In genomic region chr16:89190150-89190958, GRCh38 we compare ENCODE assay signal across 1 cellular context.
TF ChIP-seq lines count a peak whose summit lies in the region.

No MANE protein-coding gene starts in this region.

TF ChIP-seq in HepG2, 621 proteins besides CTCF, POLR2A, EP300 and RAD21 (continued from another document and continues in another):
- TF ChIP-seq, protein P1, sequence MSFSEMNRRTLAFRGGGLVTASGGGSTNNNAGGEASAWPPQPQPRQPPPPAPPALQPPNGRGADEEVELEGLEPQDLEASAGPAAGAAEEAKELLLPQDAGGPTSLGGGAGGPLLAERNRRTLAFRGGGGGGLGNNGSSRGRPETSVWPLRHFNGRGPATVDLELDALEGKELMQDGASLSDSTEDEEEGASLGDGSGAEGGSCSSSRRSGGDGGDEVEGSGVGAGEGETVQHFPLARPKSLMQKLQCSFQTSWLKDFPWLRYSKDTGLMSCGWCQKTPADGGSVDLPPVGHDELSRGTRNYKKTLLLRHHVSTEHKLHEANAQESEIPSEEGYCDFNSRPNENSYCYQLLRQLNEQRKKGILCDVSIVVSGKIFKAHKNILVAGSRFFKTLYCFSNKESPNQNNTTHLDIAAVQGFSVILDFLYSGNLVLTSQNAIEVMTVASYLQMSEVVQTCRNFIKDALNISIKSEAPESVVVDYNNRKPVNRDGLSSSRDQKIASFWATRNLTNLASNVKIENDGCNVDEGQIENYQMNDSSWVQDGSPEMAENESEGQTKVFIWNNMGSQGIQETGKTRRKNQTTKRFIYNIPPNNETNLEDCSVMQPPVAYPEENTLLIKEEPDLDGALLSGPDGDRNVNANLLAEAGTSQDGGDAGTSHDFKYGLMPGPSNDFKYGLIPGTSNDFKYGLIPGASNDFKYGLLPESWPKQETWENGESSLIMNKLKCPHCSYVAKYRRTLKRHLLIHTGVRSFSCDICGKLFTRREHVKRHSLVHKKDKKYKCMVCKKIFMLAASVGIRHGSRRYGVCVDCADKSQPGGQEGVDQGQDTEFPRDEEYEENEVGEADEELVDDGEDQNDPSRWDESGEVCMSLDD (CRISPR knock-in tag; IDR thresholded peaks at IDR 0.05; ENCODE audit: borderline replicate concordance): peak; percentile 74; the same call in 1 of the 2 replicates
- TF ChIP-seq HDAC1 (CRISPR knock-in tag; IDR thresholded peaks at IDR 0.05): 0 out of 2 replicates have a peak, but pooled peaks have one; percentile 24
- TF ChIP-seq ZNF160 (CRISPR knock-in tag; IDR thresholded peaks at IDR 0.05): 0 out of 2 replicates have a peak, but pooled peaks have one; percentile 49
- no peak for TF ChIP-seq ZNF775 (CRISPR knock-in tag; IDR thresholded peaks at IDR 0.05; ENCODE audit: borderline replicate concordance)
- no peak for TF ChIP-seq TAF1 (CRISPR knock-in tag; IDR thresholded peaks at IDR 0.05)
- no peak for TF ChIP-seq ZNF570 (CRISPR knock-in tag; IDR thresholded peaks at IDR 0.05; ENCODE audit: borderline replicate concordance)
- 0 out of 2 replicates have a peak, but pooled peaks have one; percentile 31 for TF ChIP-seq REXO4 (CRISPR knock-in tag; IDR thresholded peaks at IDR 0.05; ENCODE audit: borderline replicate concordance)
- TF ChIP-seq, protein P2, sequence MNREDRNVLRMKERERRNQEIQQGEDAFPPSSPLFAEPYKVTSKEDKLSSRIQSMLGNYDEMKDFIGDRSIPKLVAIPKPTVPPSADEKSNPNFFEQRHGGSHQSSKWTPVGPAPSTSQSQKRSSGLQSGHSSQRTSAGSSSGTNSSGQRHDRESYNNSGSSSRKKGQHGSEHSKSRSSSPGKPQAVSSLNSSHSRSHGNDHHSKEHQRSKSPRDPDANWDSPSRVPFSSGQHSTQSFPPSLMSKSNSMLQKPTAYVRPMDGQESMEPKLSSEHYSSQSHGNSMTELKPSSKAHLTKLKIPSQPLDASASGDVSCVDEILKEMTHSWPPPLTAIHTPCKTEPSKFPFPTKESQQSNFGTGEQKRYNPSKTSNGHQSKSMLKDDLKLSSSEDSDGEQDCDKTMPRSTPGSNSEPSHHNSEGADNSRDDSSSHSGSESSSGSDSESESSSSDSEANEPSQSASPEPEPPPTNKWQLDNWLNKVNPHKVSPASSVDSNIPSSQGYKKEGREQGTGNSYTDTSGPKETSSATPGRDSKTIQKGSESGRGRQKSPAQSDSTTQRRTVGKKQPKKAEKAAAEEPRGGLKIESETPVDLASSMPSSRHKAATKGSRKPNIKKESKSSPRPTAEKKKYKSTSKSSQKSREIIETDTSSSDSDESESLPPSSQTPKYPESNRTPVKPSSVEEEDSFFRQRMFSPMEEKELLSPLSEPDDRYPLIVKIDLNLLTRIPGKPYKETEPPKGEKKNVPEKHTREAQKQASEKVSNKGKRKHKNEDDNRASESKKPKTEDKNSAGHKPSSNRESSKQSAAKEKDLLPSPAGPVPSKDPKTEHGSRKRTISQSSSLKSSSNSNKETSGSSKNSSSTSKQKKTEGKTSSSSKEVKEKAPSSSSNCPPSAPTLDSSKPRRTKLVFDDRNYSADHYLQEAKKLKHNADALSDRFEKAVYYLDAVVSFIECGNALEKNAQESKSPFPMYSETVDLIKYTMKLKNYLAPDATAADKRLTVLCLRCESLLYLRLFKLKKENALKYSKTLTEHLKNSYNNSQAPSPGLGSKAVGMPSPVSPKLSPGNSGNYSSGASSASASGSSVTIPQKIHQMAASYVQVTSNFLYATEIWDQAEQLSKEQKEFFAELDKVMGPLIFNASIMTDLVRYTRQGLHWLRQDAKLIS (CRISPR knock-in tag; IDR thresholded peaks at IDR 0.05): no peak
- 0 out of 2 replicates have a peak, but pooled peaks have one; percentile 9 for TF ChIP-seq ZNF333 (CRISPR knock-in tag; IDR thresholded peaks at IDR 0.05; ENCODE audit: borderline replicate concordance)
- TF ChIP-seq HNF4A (CRISPR knock-in tag; IDR thresholded peaks at IDR 0.05): peak; percentile 56
- peak; percentile 4; the same call in 1 of the 2 replicates for TF ChIP-seq ZKSCAN1 (IDR thresholded peaks at IDR 0.05; ENCODE audit: low read length)
- no peak for TF ChIP-seq GABPA (IDR thresholded peaks at IDR 0.05; ENCODE audit: low read depth, low read length)
- TF ChIP-seq GABPA (CRISPR knock-in tag; IDR thresholded peaks at IDR 0.05; ENCODE audit: low read depth): no peak
- TF ChIP-seq PHF21A (CRISPR knock-in tag; IDR thresholded peaks at IDR 0.05): 0 out of 2 replicates have a peak, but pooled peaks have one; percentile 1
- no peak for TF ChIP-seq KDM6A (CRISPR knock-in tag; IDR thresholded peaks at IDR 0.05; ENCODE audit: low read depth)
- TF ChIP-seq MLLT10 (CRISPR knock-in tag; IDR thresholded peaks at IDR 0.05): 0 out of 2 replicates have a peak, but pooled peaks have one; percentile 44
- TF ChIP-seq ZFP41 (CRISPR knock-in tag; IDR thresholded peaks at IDR 0.05; ENCODE audit: borderline replicate concordance): no peak
- TF ChIP-seq ZNF292 (CRISPR knock-in tag; IDR thresholded peaks at IDR 0.05; ENCODE audit: borderline replicate concordance, low read depth): 0 out of 2 replicates have a peak, but pooled peaks have one; percentile 15
- no peak for TF ChIP-seq KLF15 (CRISPR knock-in tag; IDR thresholded peaks at IDR 0.05; ENCODE audit: borderline replicate concordance)
- TF ChIP-seq, protein P3, sequence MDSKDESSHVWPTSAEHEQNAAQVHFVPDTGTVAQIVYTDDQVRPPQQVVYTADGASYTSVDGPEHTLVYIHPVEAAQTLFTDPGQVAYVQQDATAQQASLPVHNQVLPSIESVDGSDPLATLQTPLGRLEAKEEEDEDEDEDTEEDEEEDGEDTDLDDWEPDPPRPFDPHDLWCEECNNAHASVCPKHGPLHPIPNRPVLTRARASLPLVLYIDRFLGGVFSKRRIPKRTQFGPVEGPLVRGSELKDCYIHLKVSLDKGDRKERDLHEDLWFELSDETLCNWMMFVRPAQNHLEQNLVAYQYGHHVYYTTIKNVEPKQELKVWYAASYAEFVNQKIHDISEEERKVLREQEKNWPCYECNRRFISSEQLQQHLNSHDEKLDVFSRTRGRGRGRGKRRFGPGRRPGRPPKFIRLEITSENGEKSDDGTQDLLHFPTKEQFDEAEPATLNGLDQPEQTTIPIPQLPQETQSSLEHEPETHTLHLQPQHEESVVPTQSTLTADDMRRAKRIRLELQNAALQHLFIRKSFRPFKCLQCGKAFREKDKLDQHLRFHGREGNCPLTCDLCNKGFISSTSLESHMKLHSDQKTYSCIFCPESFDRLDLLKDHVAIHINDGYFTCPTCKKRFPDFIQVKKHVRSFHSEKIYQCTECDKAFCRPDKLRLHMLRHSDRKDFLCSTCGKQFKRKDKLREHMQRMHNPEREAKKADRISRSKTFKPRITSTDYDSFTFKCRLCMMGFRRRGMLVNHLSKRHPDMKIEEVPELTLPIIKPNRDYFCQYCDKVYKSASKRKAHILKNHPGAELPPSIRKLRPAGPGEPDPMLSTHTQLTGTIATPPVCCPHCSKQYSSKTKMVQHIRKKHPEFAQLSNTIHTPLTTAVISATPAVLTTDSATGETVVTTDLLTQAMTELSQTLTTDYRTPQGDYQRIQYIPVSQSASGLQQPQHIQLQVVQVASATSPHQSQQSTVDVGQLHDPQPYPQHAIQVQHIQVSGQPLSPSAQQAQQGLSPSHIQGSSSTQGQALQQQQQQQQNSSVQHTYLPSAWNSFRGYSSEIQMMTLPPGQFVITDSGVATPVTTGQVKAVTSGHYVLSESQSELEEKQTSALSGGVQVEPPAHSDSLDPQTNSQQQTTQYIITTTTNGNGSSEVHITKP (CRISPR knock-in tag; IDR thresholded peaks at IDR 0.05; ENCODE audit: low read depth): no peak
- peak; percentile 8 for TF ChIP-seq TEAD3 (CRISPR knock-in tag; optimal IDR thresholded peaks at IDR 0.05; ENCODE audit: borderline replicate concordance)
- peak; percentile 17; the same call in 1 of the 2 replicates for TF ChIP-seq HNF4G (IDR thresholded peaks at IDR 0.05; ENCODE audit: borderline replicate concordance, low read depth, low read length)
- no peak for TF ChIP-seq HNF4G (CRISPR knock-in tag; IDR thresholded peaks at IDR 0.05; ENCODE audit: borderline replicate concordance, low read depth)
- TF ChIP-seq, protein P4, sequence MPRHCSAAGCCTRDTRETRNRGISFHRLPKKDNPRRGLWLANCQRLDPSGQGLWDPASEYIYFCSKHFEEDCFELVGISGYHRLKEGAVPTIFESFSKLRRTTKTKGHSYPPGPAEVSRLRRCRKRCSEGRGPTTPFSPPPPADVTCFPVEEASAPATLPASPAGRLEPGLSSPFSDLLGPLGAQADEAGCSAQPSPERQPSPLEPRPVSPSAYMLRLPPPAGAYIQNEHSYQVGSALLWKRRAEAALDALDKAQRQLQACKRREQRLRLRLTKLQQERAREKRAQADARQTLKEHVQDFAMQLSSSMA (CRISPR knock-in tag; IDR thresholded peaks at IDR 0.05): no peak
- TF ChIP-seq MBD4 (IDR thresholded peaks at IDR 0.05; ENCODE audit: borderline replicate concordance, low read length): no peak
- TF ChIP-seq NFIC (IDR thresholded peaks at IDR 0.05; ENCODE audit: low read length): no peak
- no peak; the same call in 1 of the 2 replicates for TF ChIP-seq CHCHD3 (CRISPR knock-in tag; IDR thresholded peaks at IDR 0.05)
- no peak for TF ChIP-seq CC2D1A (CRISPR knock-in tag; IDR thresholded peaks at IDR 0.05)
- TF ChIP-seq ZNF652 (CRISPR knock-in tag; IDR thresholded peaks at IDR 0.05; ENCODE audit: borderline replicate concordance, low read depth): no peak
- TF ChIP-seq ZNF180 (CRISPR knock-in tag; IDR thresholded peaks at IDR 0.05; ENCODE audit: borderline replicate concordance, low read depth): no peak
- TF ChIP-seq MED13 (CRISPR knock-in tag; IDR thresholded peaks at IDR 0.05): no peak
- no peak for TF ChIP-seq KLF16 (CRISPR knock-in tag; IDR thresholded peaks at IDR 0.05)
- TF ChIP-seq ZNF772 (CRISPR knock-in tag; IDR thresholded peaks at IDR 0.05): peak; percentile 51; the same call in 1 of the 2 replicates
- TF ChIP-seq EHMT2 (IDR thresholded peaks at IDR 0.05; ENCODE audit: borderline replicate concordance, low read depth, low read length): no peak
- TF ChIP-seq ZNF691 (CRISPR knock-in tag; IDR thresholded peaks at IDR 0.05; ENCODE audit: borderline replicate concordance, low read depth): no peak
- TF ChIP-seq KDM2A (CRISPR knock-in tag; IDR thresholded peaks at IDR 0.05; ENCODE audit: borderline replicate concordance, low read depth): peak; percentile 40; the same call in 1 of the 2 replicates
- no peak for TF ChIP-seq ATF3 (CRISPR knock-in tag; IDR thresholded peaks at IDR 0.05)
- TF ChIP-seq ZNF280D (CRISPR knock-in tag; IDR thresholded peaks at IDR 0.05): 0 out of 2 replicates have a peak, but pooled peaks have one; percentile 9
- peak; percentile 57; the same call in 1 of the 2 replicates for TF ChIP-seq ZNF800 (CRISPR knock-in tag; IDR thresholded peaks at IDR 0.05)
- TF ChIP-seq KDM5B (CRISPR knock-in tag; IDR thresholded peaks at IDR 0.05; ENCODE audit: borderline replicate concordance): peak; percentile 52; the same call in 1 of the 2 replicates
- 0 out of 2 replicates have a peak, but pooled peaks have one; percentile 33 for TF ChIP-seq ZNF337 (CRISPR knock-in tag; IDR thresholded peaks at IDR 0.05; ENCODE audit: borderline replicate concordance, low read depth)
- TF ChIP-seq ZNF263 (CRISPR knock-in tag; IDR thresholded peaks at IDR 0.05): peak; percentile 50; the same call in 1 of the 2 replicates
- TF ChIP-seq ZFP36 (IDR thresholded peaks at IDR 0.05; ENCODE audit: borderline replicate concordance, low read depth, low read length, partially characterized antibody): no peak
- no peak for TF ChIP-seq MAFK (conservative IDR thresholded peaks at IDR 0.05 in 1 of 2, IDR thresholded peaks at IDR 0.05 in 1 of 2; ENCODE audit: low read length in 2 of 2)
- peak; percentile 87 for TF ChIP-seq AGO2 (optimal IDR thresholded peaks at IDR 0.05; ENCODE audit: low read depth, low read length)
- no peak for TF ChIP-seq ZZZ3 (CRISPR knock-in tag; IDR thresholded peaks at IDR 0.05; ENCODE audit: borderline replicate concordance)
